8 cellular contexts compared by ENCODE assay signal in genomic region chr5:90474235-90475107, GRCh38. TPM values are rescaled to one million over a fixed set of nuclear protein-coding genes. Genes with fewer than 3 reads are reported as not detected.
DNase-seq lines count a peak whose midpoint lies in the region; ATAC-seq and TF ChIP-seq lines count a peak whose summit lies in the region.

MBLAC2 (minus strand) TSS chr5:90474771; CDS start chr5:90474292, 479 bp downstream.
POLR3G (plus strand) TSS chr5:90474864; CDS start chr5:90485568, 10,704 bp downstream.

- H3K9me3 ChIP-seq in left ventricle myocardium inferior (replicated peaks) (no peaks in the 10 kb centered on the region), prostate gland (no peaks in the 10 kb centered on the region)

- under 1% methylated on average over 59 of the region's 73 CpGs for whole genome bisulfite sequencing in prostate gland
- WGBS in urinary bladder, result under 1% methylated on average over 73 of the region's 73 CpGs

- H3K36me3 ChIP-seq in left ventricle myocardium inferior, result no peaks in the 10 kb centered on the region
- H3K36me3 ChIP-seq in prostate gland, result no peaks in the 10 kb centered on the region
- no peaks in the 10 kb centered on the region for H3K36me3 ChIP-seq in urinary bladder (ENCODE audit: insufficient read depth)

- H3K27me3 ChIP-seq in left ventricle myocardium inferior (ENCODE audit: low read depth) (no peaks in the 10 kb centered on the region), prostate gland (replicated peaks; ENCODE audit: insufficient read depth) (no peaks in the 10 kb centered on the region)

- ATAC-seq in HG02798 (IDR thresholded peaks at IDR 0.05; ENCODE audit: poor library complexity, unreplicated experiment), result peak; percentile 91

- in situ Hi-C loops in GM13976 (cut with MboI; ENCODE audit: low sequenced_read_pairs, unreplicated experiment), result no loop called here

- H3K27ac ChIP-seq in left ventricle myocardium inferior (replicated peaks), result peak within 1 kb of the TSS; percentile 92
- peak within 1 kb of the TSS; percentile 74 to 75 for H3K27ac ChIP-seq in prostate gland
- H3K27ac ChIP-seq in urinary bladder (ENCODE audit: low read depth), result peak within 1 kb of the TSS; percentile 3

- intact Hi-C loops in left ventricle myocardium inferior (cut with micrococcal nuclease) (loop anchor here (10.0 kb wide), 1 partner anchor 50 kb away; the partner anchor contains the start of gene LYSMD3), prostate gland (cut with DNase I) (loop anchor here (1.0 to 2.0 kb wide), 2 partner anchors 55 to 66 kb away; partner anchors contain the start of genes CETN3 and LYSMD3)

- TF ChIP-seq POLR2A in prostate gland (IDR thresholded peaks at IDR 0.05), result peak; percentile 78

- DNase-seq in GM13976 (ENCODE audit: low spot score), result peak; percentile 95
- DNase-seq in NCI-H1417 (lab: John Stamatoyannopoulos, UW), result peak; percentile 92 to 94 (median 94)
- peak; percentile 90 for DNase-seq in T follicular helper cell (ENCODE audit: low read depth)
- DNase-seq in amniotic stem cell (lab: John Stamatoyannopoulos, UW), result peak; percentile 90
- peak; percentile 90 for DNase-seq in left ventricle myocardium inferior
- DNase-seq in prostate gland (ENCODE audit: low spot score), result peak; percentile 94

- H3K4me1 ChIP-seq in left ventricle myocardium inferior (peaks cover 35% of the 10 kb centered on the region), prostate gland (replicated peaks) (no peaks in the 10 kb centered on the region), urinary bladder (ENCODE audit: insufficient read depth) (peaks cover 2% of the 10 kb centered on the region)

- TF ChIP-seq CTCF in GM13976 (IDR thresholded peaks at IDR 0.05; ENCODE audit: borderline replicate concordance, control extremely low read depth, extremely low read depth, insufficient read depth, missing control alignments) (no peak), left ventricle myocardium inferior (IDR thresholded peaks at IDR 0.05; ENCODE audit: borderline replicate concordance) (peak; percentile 67), prostate gland (IDR thresholded peaks at IDR 0.05) (peak in 3 of 4 experiments; percentile 28 to 63 (median 55))

- H3K4me3 ChIP-seq in left ventricle myocardium inferior (peak within 1 kb of the TSS; percentile 87), prostate gland (peak within 1 kb of the TSS; percentile 71 to 88), urinary bladder (ENCODE audit: low read depth, low read length) (peak within 1 kb of the TSS; percentile 82)

RNA-seq across cellular contexts. Expression of gene MBLAC2, which starts in this region (rescaled TPM):
- total RNA-seq in left ventricle myocardium inferior, result 3.6 TPM
- total RNA-seq in prostate gland, result 10 to 100 TPM in 1 of 2 donors, 1 to 10 TPM in 1; 3.9 to 12.9 TPM
- 11.3 TPM for total RNA-seq in urinary bladder
- 6.6 TPM for polyA plus RNA-seq in urinary bladder

RNA-seq across cellular contexts. Expression of gene POLR3G, which starts in this region (rescaled TPM):
- total RNA-seq in left ventricle myocardium inferior (0.88 TPM), prostate gland (1 to 10 TPM in 1 of 2 donors, under 1 TPM in 1; 0.18 to 6.4 TPM), urinary bladder (4.0 TPM)
- 1.1 TPM for polyA plus RNA-seq in urinary bladder

Comparison
In these comparisons a context has a peak if more than half of its experiments do, and no peak if none do; other contexts are left out.
1. Peak in every context shown above with its lines: DNase-seq, ATAC-seq, H3K4me3 ChIP-seq and H3K27ac ChIP-seq.
2. H3K27ac ChIP-seq: peak in every context shown above with its lines; median percentile 92 in left ventricle myocardium inferior; 74 in prostate gland; 3 in urinary bladder.